Comparison of ENCODE assay signal across 20 cellular contexts in the genomic region with DNA sequence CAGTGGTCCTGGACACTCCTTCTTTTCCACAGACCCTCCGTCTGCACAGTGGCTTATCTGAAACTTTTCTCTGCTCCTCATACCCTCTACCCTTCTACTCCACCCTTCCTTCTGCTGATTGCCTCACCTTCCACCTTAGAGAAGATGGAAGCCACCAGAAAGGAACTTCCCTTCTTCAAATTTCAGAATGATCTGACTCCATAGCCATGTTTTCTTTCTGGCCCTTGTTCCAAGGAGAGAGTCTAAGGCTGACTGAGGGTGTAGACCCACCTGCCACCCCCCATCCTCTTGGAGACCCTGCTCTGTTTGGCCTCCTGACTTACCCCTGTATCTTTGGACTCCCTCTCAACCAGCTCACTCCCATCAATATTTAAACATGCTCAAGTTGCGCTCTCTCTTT. TPM values are rescaled to one million over a fixed set of nuclear protein-coding genes. Genes with fewer than 3 reads are reported as not detected.
DNase-seq lines count a peak whose midpoint lies in the region; ATAC-seq, FAIRE-seq and TF ChIP-seq lines count a peak whose summit lies in the region.
"Had no signal": no experiment of that assay in that cellular context is flagged by ENCODE, and none has a peak within 500 bp of the region (broad histone marks: within the 10 kb centered on the region; RNA-seq: fewer than 3 reads in every experiment).

No MANE protein-coding gene starts in this region.

- H2AFZ ChIP-seq in PC-3 (ENCODE audit: low read length): no peak overlapping the region
- no peak overlapping the region for H2AFZ ChIP-seq in keratinocyte (ENCODE audit: control insufficient read depth, low read length)

- H3K36me3 ChIP-seq in PC-3 (ENCODE audit: low read depth, low read length) (no peaks in the 10 kb centered on the region), keratinocyte (ENCODE audit: control insufficient read depth in 2 of 2, extremely low read depth in 1 of 2, insufficient read depth in 2 of 2, low read length in 2 of 2) (peaks cover 2 to 7% of the 10 kb centered on the region in 2 experiments)

- H3K27ac ChIP-seq in PC-3 (ENCODE audit: low read length): peak overlapping the region; percentile 95
- no peak overlapping the region for H3K27ac ChIP-seq in keratinocyte (ENCODE audit: control insufficient read depth, insufficient read depth, low read length)
- H3K27ac ChIP-seq: KMS-11 had no signal

- intact Hi-C loops in PC-3 (cut with micrococcal nuclease): no loop called here

- H3K4me3 ChIP-seq in PC-3 (ENCODE audit: low read length) (no peak overlapping the region), keratinocyte (ENCODE audit: control insufficient read depth in 2 of 3, extremely low read depth in 1 of 3, insufficient read depth in 2 of 3, low read depth in 1 of 3, low read length in 3 of 3) (no peak overlapping the region)

- TF ChIP-seq CTCF in PC-3 (conservative IDR thresholded peaks at IDR 0.05; ENCODE audit: low read depth, low read length) (no peak), keratinocyte (optimal IDR thresholded peaks at IDR 0.05 in 1 of 3, IDR thresholded peaks at IDR 0.05 in 1 of 3, conservative IDR thresholded peaks at IDR 0.05 in 1 of 3; ENCODE audit: extremely low read depth in 1 of 3, insufficient read depth in 2 of 3, low read length in 3 of 3) (no peak)

- H3K4me2 ChIP-seq in PC-3 (ENCODE audit: low read length): peak overlapping the region; percentile 70
- peak overlapping the region; percentile 77 for H3K4me2 ChIP-seq in keratinocyte (ENCODE audit: control insufficient read depth, extremely low read depth, insufficient read depth, low read depth, low read length)
- H3K4me2 ChIP-seq: KMS-11 had no signal

- H3K9me3 ChIP-seq in PC-3 (ENCODE audit: low read length) (no peaks in the 10 kb centered on the region), keratinocyte (ENCODE audit: control insufficient read depth, low read depth, low read length) (no peaks in the 10 kb centered on the region)

- no peak overlapping the region for H3K9ac ChIP-seq in PC-3 (ENCODE audit: low read length)
- H3K9ac ChIP-seq in keratinocyte (ENCODE audit: control insufficient read depth, extremely low read depth, insufficient read depth, low read length): no peak overlapping the region
- H3K9ac ChIP-seq: KMS-11 had no signal

- POLR2A ChIA-PET in PC-3 (lab: Charles Lee; ENCODE audit: unreplicated experiment): no interaction called here

- DNase-seq in SIG-M5 treated with dmso at 0.1 percent for 504 hours (lab: John Stamatoyannopoulos, UW; ENCODE audit: unreplicated experiment) (peak; percentile 11), SIG-M5 (lab: John Stamatoyannopoulos, UW) (no peak), PC-3 (no peak), keratinocyte (ENCODE audit: low read depth, low spot score) (no peak), activated gamma-delta T cell treated with Interleukin-2 at 50 U/mL for 16 hours (no peak), OCI-M1 (lab: John Stamatoyannopoulos, UW) (no peak), NCI-H2107 (lab: John Stamatoyannopoulos, UW) (no peak)
- DNase-seq: CD8-positive, alpha-beta T cell; NCI-H1092; NCI-H1436 treated with DMSO at 0.1 percent for 48 hours; NCI-H2029; NCI-H2171; NCI-H526; SHP77 had no signal

- CTCF ChIA-PET in PC-3 (lab: Charles Lee): no interaction called here

- H4K20me1 ChIP-seq in PC-3 (ENCODE audit: low read length) (no peaks in the 10 kb centered on the region), keratinocyte (ENCODE audit: control insufficient read depth, extremely low read depth, insufficient read depth, low read length) (no peaks in the 10 kb centered on the region)

- peaks cover 13% of the 10 kb centered on the region for H3F3A ChIP-seq in PC-3 (ENCODE audit: low read length, unreplicated experiment)

- H3K9me1 ChIP-seq in keratinocyte (ENCODE audit: control insufficient read depth, extremely low read depth, insufficient read depth, low read length): peaks cover 4% of the 10 kb centered on the region

- no peaks in the 10 kb centered on the region for H3K9me2 ChIP-seq in PC-3 (replicated peaks; ENCODE audit: low read length)

- dilution Hi-C loops in keratinocyte (cut with MboI; ENCODE audit: extremely low pct_ligation_motif_present, low sequenced_read_pairs): no loop called here

- BruUV-seq in PC-3 (replicated peaks; lab: Mats Ljungman, UMichigan): no TSS peak

- H3K4me1 ChIP-seq in PC-3 (ENCODE audit: insufficient read depth, low read length) (peaks cover 47% of the 10 kb centered on the region), keratinocyte (ENCODE audit: control insufficient read depth, extremely low read depth, insufficient read depth, low read length) (peaks cover 48% of the 10 kb centered on the region)

- peaks cover 16% of the 10 kb centered on the region; the same call in 1 of the 2 replicates for H3K79me2 ChIP-seq in PC-3 (ENCODE audit: low read length)
- H3K79me2 ChIP-seq in keratinocyte (ENCODE audit: control insufficient read depth, insufficient read depth, low read length): peaks cover 62% of the 10 kb centered on the region

- H3K27me3 ChIP-seq in PC-3 (ENCODE audit: low read length): no peaks in the 10 kb centered on the region
- no peaks in the 10 kb centered on the region for H3K27me3 ChIP-seq in keratinocyte (ENCODE audit: control insufficient read depth, extremely low read depth, insufficient read depth, low read length)

- FAIRE-seq in keratinocyte (lab: Jason Lieb, UNC): no peak
- FAIRE-seq: A204.1, GM12891, GM19239, H54 had no signal

- ATAC-seq in PC-3: no peak
- ATAC-seq: CD8-positive, alpha-beta T cell; SK-N-SH treated with all-trans-retinoic acid at 6 μM for 48 hours had no signal

RNA-seq across cellular contexts. Expression of gene SNX30, which starts 7.4 kb away (rescaled TPM):
- 6.4 and 13.6 TPM in 2 replicates for total RNA-seq in PC-3 (2014; rRNA removed)
- 6.6 to 9.4 TPM (median 9.0 TPM) in 3 replicates for polyA plus RNA-seq in keratinocyte
- 6.4 TPM for polyA plus RNA-seq in keratinocyte (2011; ENCODE audit: low read depth)
- polyA plus RNA-seq in keratinocyte (2011; cell fraction: cytosol; rRNA removed): 5.8 and 8.0 TPM in 2 replicates
- polyA plus RNA-seq in keratinocyte (2011; cell fraction: nucleus; rRNA removed): 17.7 and 18.7 TPM in 2 replicates
- polyA plus RNA-seq in keratinocyte (2012; ENCODE audit: low replicate concordance): 4.7 and 8.2 TPM in 2 replicates
- 8.5 to 19.3 TPM (median 14.0 TPM) in 3 replicates for polyA minus RNA-seq in keratinocyte
- polyA minus RNA-seq in keratinocyte (2011; cell fraction: cytosol; rRNA and poly(A)+ RNA removed): 8.4 TPM
- 11.0 and 23.2 TPM in 2 replicates for polyA minus RNA-seq in keratinocyte (2011; cell fraction: nucleus; rRNA and poly(A)+ RNA removed)

RNA-seq across cellular contexts. Expression of gene INIP, which starts 40.0 kb away (rescaled TPM):
- 14.6 and 15.1 TPM in 2 replicates for total RNA-seq in PC-3 (2014; rRNA removed)
- polyA plus RNA-seq in keratinocyte: 11.6 to 22.0 TPM (median 17.5 TPM) in 3 replicates
- 9.3 TPM for polyA plus RNA-seq in keratinocyte (2011; ENCODE audit: low read depth)
- 10.7 and 20.6 TPM in 2 replicates for polyA plus RNA-seq in keratinocyte (2011; cell fraction: cytosol; rRNA removed)
- 10.9 and 14.9 TPM in 2 replicates for polyA plus RNA-seq in keratinocyte (2011; cell fraction: nucleus; rRNA removed)
- 9.0 and 14.0 TPM in 2 replicates for polyA plus RNA-seq in keratinocyte (2012; ENCODE audit: low replicate concordance)
- 8.2 to 25.2 TPM (median 10.9 TPM) in 3 replicates for polyA minus RNA-seq in keratinocyte
- polyA minus RNA-seq in keratinocyte (2011; cell fraction: cytosol; rRNA and poly(A)+ RNA removed): 10.7 TPM
- polyA minus RNA-seq in keratinocyte (2011; cell fraction: nucleus; rRNA and poly(A)+ RNA removed): 4.5 and 9.8 TPM in 2 replicates
